In genomic region chr9:113057193-113057592, GRCh38 we compare ENCODE assay signal across 12 cellular contexts. TPM values are rescaled to one million over a fixed set of nuclear protein-coding genes. Genes with fewer than 3 reads are reported as not detected.
DNase-seq lines count a peak whose midpoint lies in the region; ATAC-seq and TF ChIP-seq lines count a peak whose summit lies in the region.
"Had no signal": no experiment of that assay in that cellular context is flagged by ENCODE, and none has a peak within 500 bp of the region (broad histone marks: within the 10 kb centered on the region; RNA-seq: fewer than 3 reads in every experiment).

No MANE protein-coding gene starts in this region.

- intact Hi-C loops in A673 (cut with micrococcal nuclease; ENCODE audit: unreplicated experiment), result no loop called here

- H3K9me3 ChIP-seq in A673 (ENCODE audit: low read depth, low read length, poor library complexity, severe bottlenecking), result peaks cover 37% of the 10 kb centered on the region
- H3K9me3 ChIP-seq in effector memory CD4-positive, alpha-beta T cell (ENCODE audit: control insufficient read depth, low read length), result peaks cover 12% of the 10 kb centered on the region
- H3K9me3 ChIP-seq in neural cell (ENCODE audit: low read length), result peaks cover 21% of the 10 kb centered on the region

- peak overlapping the region; percentile 59 for H3K4me2 ChIP-seq in neural cell (ENCODE audit: low read length)

- peak overlapping the region; percentile 99 for H2AFZ ChIP-seq in neural cell (ENCODE audit: low read depth, low read length)

- no peaks in the 10 kb centered on the region for H3K4me1 ChIP-seq in A673 (ENCODE audit: insufficient read depth, low read length, poor library complexity, severe bottlenecking)
- H3K4me1 ChIP-seq in effector memory CD4-positive, alpha-beta T cell (ENCODE audit: control insufficient read depth, insufficient read depth, low read length, poor library complexity, severe bottlenecking), result no peaks in the 10 kb centered on the region

- ATAC-seq in HG03175 (IDR thresholded peaks at IDR 0.05; ENCODE audit: unreplicated experiment), result no peak
- no peak for ATAC-seq in GM19328 (IDR thresholded peaks at IDR 0.05; ENCODE audit: unreplicated experiment)
- ATAC-seq in T-cell (replicated peaks in 1 of 4), result no peak

- no peak overlapping the region for H3K27ac Mint-ChIP-seq in T-cell
- H3K27ac Mint-ChIP-seq: activated CD4-positive, alpha-beta T cell treated with anti-CD3 and anti-CD28 coated beads for 36 hours; brain; nephron; stimulated activated effector memory CD8-positive, alpha-beta T cell treated with anti-CD3 and anti-CD28 coated beads, Interleukin-12 subunit alpha, Interleukin-12 subunit beta, amount 100 ng/mL, for 72 hours had no signal

- H3K36me3 Mint-ChIP-seq in T-cell, result no peaks in the 10 kb centered on the region
- H3K36me3 Mint-ChIP-seq: stimulated activated effector memory CD8-positive, alpha-beta T cell treated with anti-CD3 and anti-CD28 coated beads, Interleukin-12 subunit alpha, Interleukin-12 subunit beta, amount 100 ng/mL, for 72 hours had no signal

- CTCF ChIA-PET in A673 (lab: Charles Lee), result no interaction called here
- CTCF ChIA-PET in T-cell (lab: Charles Lee), result no interaction called here

- no peaks in the 10 kb centered on the region for H3K4me1 Mint-ChIP-seq in T-cell
- H3K4me1 Mint-ChIP-seq: activated CD4-positive, alpha-beta T cell treated with anti-CD3 and anti-CD28 coated beads for 36 hours; brain; nephron; stimulated activated effector memory CD8-positive, alpha-beta T cell treated with anti-CD3 and anti-CD28 coated beads, Interleukin-12 subunit alpha, Interleukin-12 subunit beta, amount 100 ng/mL, for 72 hours had no signal

- H3K27ac ChIP-seq in A673 (ENCODE audit: low read depth, low read length, poor library complexity, severe bottlenecking) (no peak overlapping the region), neural cell (ENCODE audit: low read length) (peak overlapping the region; percentile 93)
- peak overlapping the region; percentile 30 for H3K27ac ChIP-seq in effector memory CD4-positive, alpha-beta T cell (ENCODE audit: insufficient read depth, low read length, poor library complexity, severe bottlenecking)

- TF ChIP-seq CTCF in A673 (conservative IDR thresholded peaks at IDR 0.05; ENCODE audit: low read depth, low read length) (no peak), neural cell (IDR thresholded peaks at IDR 0.05; ENCODE audit: poor library complexity, severe bottlenecking) (no peak)

- peaks cover 0 to 8% (median 8%) of the 10 kb centered on the region in 3 donors for H3K9me3 Mint-ChIP-seq in T-cell
- H3K9me3 Mint-ChIP-seq: stimulated activated effector memory CD8-positive, alpha-beta T cell treated with anti-CD3 and anti-CD28 coated beads, Interleukin-12 subunit alpha, Interleukin-12 subunit beta, amount 100 ng/mL, for 72 hours had no signal

- no TSS peak for BruUV-seq in A673 (replicated peaks; lab: Mats Ljungman, UMichigan)

- TF ChIP-seq RAD21 in neural cell (conservative IDR thresholded peaks at IDR 0.05), result no peak

- POLR2A ChIA-PET in A673 (lab: Charles Lee; ENCODE audit: low non-redundant PET), result no interaction called here
- POLR2A ChIA-PET in T-cell (lab: Charles Lee), result no interaction called here

- H3K9ac ChIP-seq in neural cell (ENCODE audit: low read length), result peak overlapping the region; percentile 97

- no peaks in the 10 kb centered on the region for H4K20me1 ChIP-seq in neural cell (ENCODE audit: insufficient read depth)

- peak overlapping the region; percentile 81 for H3K4me3 ChIP-seq in A673 (ENCODE audit: low read depth, low read length, poor library complexity, severe bottlenecking)
- H3K4me3 ChIP-seq in effector memory CD4-positive, alpha-beta T cell (ENCODE audit: insufficient read depth, low read depth, low read length, poor library complexity, severe bottlenecking), result peak overlapping the region; percentile 75
- H3K4me3 ChIP-seq in neural cell (ENCODE audit: low read length), result peak overlapping the region; percentile 73

- peaks cover 40% of the 10 kb centered on the region for H3K79me2 ChIP-seq in neural cell (replicated peaks; ENCODE audit: insufficient read depth, low read length)

- H3K36me3 ChIP-seq in A673 (ENCODE audit: insufficient read depth, low read length, poor library complexity, severe bottlenecking) (no peaks in the 10 kb centered on the region), neural cell (ENCODE audit: insufficient read depth, low read length) (peaks cover 7% of the 10 kb centered on the region)
- H3K36me3 ChIP-seq in effector memory CD4-positive, alpha-beta T cell (ENCODE audit: control insufficient read depth, insufficient read depth, low read length), result no peaks in the 10 kb centered on the region

- no peak for DNase-seq in A673 (ENCODE audit: low spot score)
- DNase-seq in HuH-7.5 (ENCODE audit: low spot score), result peak; percentile 55
- no peak for DNase-seq in effector memory CD4-positive, alpha-beta T cell
- DNase-seq in T-cell, result no peak
- DNase-seq in stimulated activated CD4-positive, alpha-beta T cell treated with anti-CD3 and anti-CD28 coated beads, Interleukin-4, amount 100 ng/mL, for 4 hours, result no peak

- H3K9me2 ChIP-seq in neural cell (ENCODE audit: insufficient read depth, low read length), result no peaks in the 10 kb centered on the region

- H3K27me3 ChIP-seq in A673 (replicated peaks; ENCODE audit: insufficient read depth, low read depth, low read length, poor library complexity), result peaks cover 6% of the 10 kb centered on the region
- H3K27me3 ChIP-seq in effector memory CD4-positive, alpha-beta T cell (replicated peaks; ENCODE audit: control insufficient read depth, insufficient read depth, low read length, poor library complexity, severe bottlenecking), result peaks cover 5% of the 10 kb centered on the region
- H3K27me3 ChIP-seq in neural cell (ENCODE audit: insufficient read depth, low read depth, low read length), result peaks cover 24% of the 10 kb centered on the region

- H3F3A ChIP-seq in neural cell (ENCODE audit: insufficient read depth, low read length, poor library complexity, severe bottlenecking), result no peaks in the 10 kb centered on the region

- H3K27me3 Mint-ChIP-seq in T-cell, result peaks cover 12 to 13% of the 10 kb centered on the region in 2 donors

- no peak for TF ChIP-seq EP300 in neural cell (conservative IDR thresholded peaks at IDR 0.05; ENCODE audit: poor library complexity, severe bottlenecking)

- H3K4me3 Mint-ChIP-seq in T-cell, result no peak overlapping the region
- H3K4me3 Mint-ChIP-seq: activated CD4-positive, alpha-beta T cell treated with anti-CD3 and anti-CD28 coated beads for 36 hours; stimulated activated effector memory CD8-positive, alpha-beta T cell treated with anti-CD3 and anti-CD28 coated beads, Interleukin-12 subunit alpha, Interleukin-12 subunit beta, amount 100 ng/mL, for 72 hours had no signal

TF ChIP-seq in neural cell, 6 proteins besides CTCF, POLR2A, EP300 and RAD21:
- TF ChIP-seq EZH2 (IDR thresholded peaks at IDR 0.05; ENCODE audit: borderline replicate concordance, insufficient read depth, low read length, poor library complexity, severe bottlenecking) (no peak), TAF1 (IDR thresholded peaks at IDR 0.05; ENCODE audit: low read depth) (no peak), POLR2AphosphoS5 (IDR thresholded peaks at IDR 0.05) (no peak), SMC3 (conservative IDR thresholded peaks at IDR 0.05; ENCODE audit: poor library complexity) (no peak), REST (IDR thresholded peaks at IDR 0.05; ENCODE audit: borderline replicate concordance) (no peak), MXI1 (conservative IDR thresholded peaks at IDR 0.05; ENCODE audit: poor library complexity, severe bottlenecking) (no peak)

RNA-seq across cellular contexts. Expression of gene ZFP37, which starts 0.7 kb away (rescaled TPM):
- total RNA-seq in A673 (2021) (5.4 TPM in 2 replicates), T-cell (1 to 10 TPM; 1.1 to 3.0 (median 2.1) TPM)
- 28.2 and 35.4 TPM in 2 replicates for polyA plus RNA-seq in neural cell
- 64.0 and 69.8 TPM in 2 replicates for polyA minus RNA-seq in neural cell

RNA-seq across cellular contexts. Expression of gene ZNF883, which starts 45.2 kb away (rescaled TPM):
- total RNA-seq in A673 (2021) (3.9 and 4.0 TPM in 2 replicates), T-cell (1 to 10 TPM in 2 of 5 donors, under 1 TPM in 2, not detected in 1; 0.73 to 1.4 (median 0.96) TPM)
- 6.5 and 7.2 TPM in 2 replicates for polyA plus RNA-seq in neural cell
- 22.9 and 26.9 TPM in 2 replicates for polyA minus RNA-seq in neural cell
